14 cellular contexts compared by ENCODE assay signal in genomic region chr19:2600914-2601870, GRCh38.
A peak's percentile ranks its signal among the peaks of the same experiment; 100 is the strongest.
DNase-seq lines count a peak whose midpoint lies in the region; ATAC-seq and TF ChIP-seq lines count a peak whose summit lies in the region.
"Had no signal": no experiment of that assay in that cellular context is flagged by ENCODE, and none has a peak within 500 bp of the region (broad histone marks: within the 10 kb centered on the region; RNA-seq: fewer than 3 reads in every experiment).

No MANE protein-coding gene starts in this region.

- no peaks in the 10 kb centered on the region for H3K36me3 Mint-ChIP-seq in activated T-helper 1 cell treated with anti-CD3 and anti-CD28 coated beads, Interleukin-12 subunit alpha, Interleukin-12 subunit beta, Interleukin-2, Interleukin-4 antibody, amounts not matched to agents 30 ng/mL and 10 ng/mL and 1 ng/mL, durations not matched to agents 14 hours and 24 hours and 36 hours (ENCODE audit: low read depth)
- peaks cover 9% of the 10 kb centered on the region for H3K36me3 Mint-ChIP-seq in memory B cell

- peaks cover 8% of the 10 kb centered on the region for H3F3A ChIP-seq in GM23248 (ENCODE audit: insufficient read depth)

- in situ Hi-C loops in GM23248 (cut with MboI), result no loop called here

- H3K79me2 ChIP-seq in GM23248 (ENCODE audit: insufficient read depth), result no peaks in the 10 kb centered on the region

- H3K27me3 ChIP-seq in stomach smooth muscle (ENCODE audit: control insufficient read depth in 1 of 2, insufficient read depth in 2 of 2, low read length in 2 of 2) (no peaks in the 10 kb centered on the region), GM23248 (replicated peaks; ENCODE audit: insufficient read depth) (no peaks in the 10 kb centered on the region)
- H3K27me3 ChIP-seq: colonic mucosa had no signal

- no peak overlapping the region for H3K4me2 ChIP-seq in GM23248 (ENCODE audit: unreplicated experiment)

- 94 to 95% methylated on average over 20 of the region's 20 CpGs for WGBS in GM23248 (ENCODE audit: low coverage in 1 of 2, low lambda C conversion rate in 2 of 2, missing lambda C conversion rate in 2 of 2), 2 experiments

- peaks cover 9% of the 10 kb centered on the region for H3K27me3 Mint-ChIP-seq in activated T-helper 1 cell treated with anti-CD3 and anti-CD28 coated beads, Interleukin-12 subunit alpha, Interleukin-12 subunit beta, Interleukin-2, Interleukin-4 antibody, amounts not matched to agents 30 ng/mL and 10 ng/mL and 1 ng/mL, durations not matched to agents 14 hours and 24 hours and 36 hours (ENCODE audit: insufficient read depth)
- no peaks in the 10 kb centered on the region for H3K27me3 Mint-ChIP-seq in memory B cell

- POLR2A ChIA-PET in HEK293 (lab: Yijun Ruan, JAX), result interaction anchor here (0.9 to 3.8 kb wide), 2 partner anchors 10 to 124 kb away, joined by 3 to 105 read pairs; partner anchors contain the start of gene GADD45B

- no peak overlapping the region for H2AFZ ChIP-seq in GM23248

- no peaks in the 10 kb centered on the region for H3K36me3 ChIP-seq in HEK293 (ENCODE audit: control insufficient read depth in 2 of 2, insufficient read depth in 1 of 2, low read length in 2 of 2)
- no peaks in the 10 kb centered on the region for H3K36me3 ChIP-seq in stomach smooth muscle (ENCODE audit: control insufficient read depth in 2 of 2, insufficient read depth in 2 of 2, low read length in 2 of 2)
- no peaks in the 10 kb centered on the region for H3K36me3 ChIP-seq in GM23248 (ENCODE audit: low read depth)
- H3K36me3 ChIP-seq: colonic mucosa had no signal

- H3K4me1 ChIP-seq in HEK293 (ENCODE audit: control insufficient read depth, insufficient read depth, low read length), result no peaks in the 10 kb centered on the region
- peaks cover 29% of the 10 kb centered on the region for H3K4me1 ChIP-seq in stomach smooth muscle (ENCODE audit: control insufficient read depth, insufficient read depth, low read length)
- H3K4me1 ChIP-seq in GM23248 (ENCODE audit: insufficient read depth), result peaks cover 9% of the 10 kb centered on the region; the same call in 1 of the 2 replicates

- H3K9me2 ChIP-seq in GM23248 (ENCODE audit: insufficient read depth), result no peaks in the 10 kb centered on the region

- H3K9me3 Mint-ChIP-seq in activated T-helper 1 cell treated with anti-CD3 and anti-CD28 coated beads, Interleukin-12 subunit alpha, Interleukin-12 subunit beta, Interleukin-2, Interleukin-4 antibody, amounts not matched to agents 30 ng/mL and 10 ng/mL and 1 ng/mL, durations not matched to agents 14 hours and 24 hours and 36 hours, result no peaks in the 10 kb centered on the region
- no peaks in the 10 kb centered on the region for H3K9me3 Mint-ChIP-seq in memory B cell

- H4K20me1 ChIP-seq in GM23248 (ENCODE audit: insufficient read depth), result no peaks in the 10 kb centered on the region

- peak overlapping the region; percentile 24 for H3K27ac Mint-ChIP-seq in activated T-helper 1 cell treated with anti-CD3 and anti-CD28 coated beads, Interleukin-12 subunit alpha, Interleukin-12 subunit beta, Interleukin-2, Interleukin-4 antibody, amounts not matched to agents 30 ng/mL and 10 ng/mL and 1 ng/mL, durations not matched to agents 14 hours and 24 hours and 36 hours
- H3K27ac Mint-ChIP-seq in memory B cell, result peak overlapping the region; percentile 20

- no peak for TF ChIP-seq CTCF in HEK293 (tag by site-specific recombination; IDR thresholded peaks at IDR 0.05)

- intact Hi-C loops in activated T-helper 1 cell treated with anti-CD3 and anti-CD28 coated beads, Interleukin-12 subunit alpha, Interleukin-12 subunit beta, Interleukin-2, Interleukin-4 antibody, amounts not matched to agents 30 ng/mL and 10 ng/mL and 1 ng/mL, durations not matched to agents 14 hours and 24 hours and 36 hours (cut with micrococcal nuclease), result no loop called here

- H3K9me3 ChIP-seq in HEK293 (ENCODE audit: control insufficient read depth, insufficient read depth, low read depth, low read length), result no peaks in the 10 kb centered on the region
- H3K9me3 ChIP-seq in stomach smooth muscle (ENCODE audit: control insufficient read depth in 2 of 2, low read length in 2 of 2), result peaks cover 0 to 3% of the 10 kb centered on the region in 2 donors
- H3K9me3 ChIP-seq in GM23248 (ENCODE audit: low read depth), result no peaks in the 10 kb centered on the region
- H3K9me3 ChIP-seq: colonic mucosa had no signal

- H3K27ac ChIP-seq in HEK293 (ENCODE audit: extremely low read depth, low read depth, low read length) (no peak overlapping the region), stomach smooth muscle (ENCODE audit: low read length) (peak overlapping the region; percentile 97), GM23248 (no peak overlapping the region)

- H3K9ac ChIP-seq in stomach smooth muscle (ENCODE audit: low read length in 2 of 2), result peak overlapping the region in 1 of 2 donors; percentile 72
- H3K9ac ChIP-seq in GM23248, result no peak overlapping the region

- no peak overlapping the region for H3K4me3 Mint-ChIP-seq in activated T-helper 1 cell treated with anti-CD3 and anti-CD28 coated beads, Interleukin-12 subunit alpha, Interleukin-12 subunit beta, Interleukin-2, Interleukin-4 antibody, amounts not matched to agents 30 ng/mL and 10 ng/mL and 1 ng/mL, durations not matched to agents 14 hours and 24 hours and 36 hours
- H3K4me3 Mint-ChIP-seq in memory B cell, result no peak overlapping the region

- ATAC-seq in memory B cell (ENCODE audit: low read depth) (no peak), GM18520 (IDR thresholded peaks at IDR 0.05; ENCODE audit: unreplicated experiment) (no peak)

- H3K4me3 ChIP-seq in HEK293 (ENCODE audit: low read depth, low read length) (no peak overlapping the region), stomach smooth muscle (ENCODE audit: low read length in 2 of 2) (no peak overlapping the region), GM23248 (no peak overlapping the region)
- H3K4me3 ChIP-seq: colonic mucosa, lung had no signal

- no peak for DNase-seq in activated T-helper 1 cell treated with anti-CD3 and anti-CD28 coated beads, Interleukin-12 subunit alpha, Interleukin-12 subunit beta, Interleukin-2, Interleukin-4 antibody, amounts not matched to agents 30 ng/mL and 10 ng/mL and 1 ng/mL, durations not matched to agents 14 hours and 24 hours and 36 hours (ENCODE audit: low spot score)
- DNase-seq in memory B cell (ENCODE audit: low spot score in 2 of 2), result no peak
- no peak for DNase-seq in GM23248
- DNase-seq in DMS153 (lab: John Stamatoyannopoulos, UW), result no peak
- DNase-seq: activated T-cell treated with anti-CD3 and anti-CD28 coated beads, Interleukin-2, amount 50 U/mL, for 1 hour; colonic mucosa; EL; NCI-H1105 treated with DMSO at 0.1 percent for 48 hours; NCI-H226; SW 1271 had no signal

- H3K4me1 Mint-ChIP-seq in activated T-helper 1 cell treated with anti-CD3 and anti-CD28 coated beads, Interleukin-12 subunit alpha, Interleukin-12 subunit beta, Interleukin-2, Interleukin-4 antibody, amounts not matched to agents 30 ng/mL and 10 ng/mL and 1 ng/mL, durations not matched to agents 14 hours and 24 hours and 36 hours (ENCODE audit: low read depth), result peaks cover 12% of the 10 kb centered on the region
- peaks cover 18% of the 10 kb centered on the region for H3K4me1 Mint-ChIP-seq in memory B cell

- CTCF ChIA-PET in HEK293 (lab: Yijun Ruan, JAX), result interaction anchor here (0.6 to 2.6 kb wide), 8 partner anchors 10 to 709 kb away, joined by 3 to 14 read pairs (median 6); no protein-coding TSS in a partner anchor

TF ChIP-seq in HEK293, 187 proteins besides CTCF, POLR2A, EP300 and RAD21 (continues in another document):
- TF ChIP-seq ZNF112 (tag by site-specific recombination; IDR thresholded peaks at IDR 0.05) (no peak), ZNF596 (tag by site-specific recombination; IDR thresholded peaks at IDR 0.05) (no peak), KLF7 (tag by site-specific recombination; IDR thresholded peaks at IDR 0.05; ENCODE audit: borderline replicate concordance) (no peak), ZNF560 (tag by site-specific recombination; IDR thresholded peaks at IDR 0.05; ENCODE audit: borderline replicate concordance) (no peak), ZNF155 (tag by site-specific recombination; IDR thresholded peaks at IDR 0.05) (no peak), ZBTB10 (tag by site-specific recombination; IDR thresholded peaks at IDR 0.05) (no peak), ZSCAN16 (tag by site-specific recombination; IDR thresholded peaks at IDR 0.05) (no peak), ZNF26 (tag by site-specific recombination; IDR thresholded peaks at IDR 0.05) (no peak)
